ENCODE assay signal across 8 cellular contexts in the genomic region with DNA sequence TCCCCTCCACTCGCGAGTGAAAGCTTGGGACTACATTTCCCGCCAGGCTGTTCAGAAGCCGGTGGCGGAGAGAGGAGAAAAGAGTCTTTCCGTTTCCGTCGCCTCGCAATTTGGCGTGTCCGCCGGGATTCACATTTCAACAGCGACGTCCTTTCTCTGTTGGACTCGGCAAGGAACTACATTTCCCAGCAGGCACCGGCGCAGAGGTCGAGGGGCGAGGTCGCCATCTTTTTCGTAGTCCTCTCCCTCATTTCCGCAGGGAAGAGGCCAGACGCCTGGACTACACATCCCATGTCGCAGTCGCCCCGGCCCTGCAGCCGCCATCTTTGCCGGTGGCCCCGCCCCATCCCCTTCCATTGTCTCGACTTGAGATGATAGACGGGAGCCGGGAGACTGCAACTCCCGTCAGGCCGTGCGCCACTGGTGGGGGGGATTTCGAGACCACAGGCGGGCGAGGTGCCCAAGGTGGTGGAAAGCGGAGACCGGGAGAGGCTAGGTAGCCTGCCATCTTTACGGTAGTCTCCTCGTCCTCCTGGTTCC. TPM values are rescaled to one million over a fixed set of nuclear protein-coding genes. Genes with fewer than 3 reads are reported as not detected.
DNase-seq lines count a peak whose midpoint lies in the region; ATAC-seq, FAIRE-seq and TF ChIP-seq lines count a peak whose summit lies in the region.

No MANE protein-coding gene starts in this region.

- peak; percentile 95 for DNase-seq in GM13977 (ENCODE audit: low spot score)
- peak; percentile 92 to 95 for DNase-seq in NCI-H187 (lab: John Stamatoyannopoulos, UW)
- peak; percentile 100 for DNase-seq in T-helper 2 cell treated with Interferon-gamma antibody and Interleukin-4, amounts not matched to agents 5 μg/mL and 100 μg/mL, for 36 hours (ENCODE audit: low spot score)
- peak; percentile 100 for DNase-seq in ascending aorta (ENCODE audit: low spot score in 2 of 2)
- DNase-seq in right atrium auricular region (ENCODE audit: low spot score) = peak; percentile 100
- peak; percentile 100 for DNase-seq in psoas muscle
- DNase-seq in urothelium cell line (ENCODE audit: low spot score) = peak; percentile 91

- H3K27me3 ChIP-seq in ascending aorta = no peaks in the 10 kb centered on the region
- H3K27me3 ChIP-seq in right atrium auricular region = no peaks in the 10 kb centered on the region
- H3K27me3 ChIP-seq in psoas muscle (ENCODE audit: insufficient read depth in 3 of 3, low read length in 2 of 3) = no peaks in the 10 kb centered on the region

- in situ Hi-C loops in GM13977 (cut with MboI; ENCODE audit: low pct_unique_long_range_greater_than_20kb, low sequenced_read_pairs, unreplicated experiment) = no loop called here

- peak overlapping the region; percentile 98 for H3K27ac Mint-ChIP-seq in T-helper 2 cell treated with Interferon-gamma antibody and Interleukin-4, amounts not matched to agents 5 μg/mL and 100 μg/mL, for 36 hours

- H3K27ac ChIP-seq in ascending aorta (peak overlapping the region; percentile 95 to 97), right atrium auricular region (peak overlapping the region; percentile 94 to 96), psoas muscle (peak overlapping the region; percentile 86)

- H3K4me3 ChIP-seq in ascending aorta = peak overlapping the region; percentile 71 to 82
- peak overlapping the region; percentile 85 to 86 for H3K4me3 ChIP-seq in right atrium auricular region
- peak overlapping the region; percentile 81 for H3K4me3 ChIP-seq in psoas muscle

- peaks cover 25% of the 10 kb centered on the region for H3K4me1 Mint-ChIP-seq in T-helper 2 cell treated with Interferon-gamma antibody and Interleukin-4, amounts not matched to agents 5 μg/mL and 100 μg/mL, for 36 hours (ENCODE audit: low read depth)

- no peaks in the 10 kb centered on the region for H3K9me3 ChIP-seq in ascending aorta
- no peaks in the 10 kb centered on the region for H3K9me3 ChIP-seq in right atrium auricular region
- no peaks in the 10 kb centered on the region for H3K9me3 ChIP-seq in psoas muscle

- ATAC-seq in HG02943 (IDR thresholded peaks at IDR 0.05; ENCODE audit: low read depth, unreplicated experiment) (peak; percentile 71), psoas muscle (peak; percentile 83 to 88 (median 84))

- H3K36me3 ChIP-seq in ascending aorta (no peaks in the 10 kb centered on the region), right atrium auricular region (no peaks in the 10 kb centered on the region), psoas muscle (ENCODE audit: insufficient read depth in 1 of 2, low read depth in 1 of 2) (no peaks in the 10 kb centered on the region)

- no peaks in the 10 kb centered on the region for H3K27me3 Mint-ChIP-seq in T-helper 2 cell treated with Interferon-gamma antibody and Interleukin-4, amounts not matched to agents 5 μg/mL and 100 μg/mL, for 36 hours (ENCODE audit: low read depth)

- H3K36me3 Mint-ChIP-seq in T-helper 2 cell treated with Interferon-gamma antibody and Interleukin-4, amounts not matched to agents 5 μg/mL and 100 μg/mL, for 36 hours (ENCODE audit: low read depth) = peaks cover 4% of the 10 kb centered on the region

- no peaks in the 10 kb centered on the region for H3K9me3 Mint-ChIP-seq in T-helper 2 cell treated with Interferon-gamma antibody and Interleukin-4, amounts not matched to agents 5 μg/mL and 100 μg/mL, for 36 hours

- TF ChIP-seq CTCF in GM13977 (IDR thresholded peaks at IDR 0.05; ENCODE audit: extremely low read depth, insufficient read depth, missing control alignments) = no peak
- TF ChIP-seq CTCF in ascending aorta (IDR thresholded peaks at IDR 0.05) = no peak
- TF ChIP-seq CTCF in right atrium auricular region (IDR thresholded peaks at IDR 0.05) = no peak
- no peak for TF ChIP-seq CTCF in psoas muscle (IDR thresholded peaks at IDR 0.05)

- H3K4me3 Mint-ChIP-seq in T-helper 2 cell treated with Interferon-gamma antibody and Interleukin-4, amounts not matched to agents 5 μg/mL and 100 μg/mL, for 36 hours = peak overlapping the region; percentile 96

- intact Hi-C loops in ascending aorta (cut with DNase I) (loop anchor here (1.0 to 2.0 kb wide), 4 partner anchors 26 to 272 kb away; a partner anchor contains a TSS), psoas muscle (cut with DNase I) (no loop called here)

- H3K4me1 ChIP-seq in ascending aorta (peaks cover 3 to 4% of the 10 kb centered on the region in 2 donors), right atrium auricular region (peaks cover 0 to 31% of the 10 kb centered on the region in 2 donors), psoas muscle (peaks cover 7% of the 10 kb centered on the region)

- 0% methylated on average over 42 of the region's 42 CpGs for WGBS in psoas muscle, 3 donors

- FAIRE-seq in urothelium cell line (lab: Jason Lieb, UNC) = no peak

RNA-seq across cellular contexts. Expression of a gene that starts 0.9 kb away (rescaled TPM):
- total RNA-seq in ascending aorta (66.9 TPM), right atrium auricular region (1 to 10 TPM; 5.7 to 7.9 TPM), psoas muscle (1 to 10 TPM; 3.4 to 4.2 (median 4.1) TPM)
- 1 to 10 TPM; 2.8 to 5.4 (median 2.8) TPM for polyA plus RNA-seq in psoas muscle

RNA-seq across cellular contexts. Expression of a gene that starts 26.1 kb away (rescaled TPM):
- 0.21 TPM for total RNA-seq in ascending aorta
- total RNA-seq in right atrium auricular region = 1 to 10 TPM; 6.5 to 7.6 TPM
- total RNA-seq in psoas muscle = 10 to 100 TPM in 1 of 4 donors, 1 to 10 TPM in 3; 8.5 to 16.6 (median 9.4) TPM
- 1 to 10 TPM; 4.9 to 5.5 (median 5.2) TPM for polyA plus RNA-seq in psoas muscle

RNA-seq across cellular contexts. Expression of a gene that starts 26.4 kb away (rescaled TPM):
- total RNA-seq in ascending aorta = 39.0 TPM
- 10 to 100 TPM; 22.4 to 23.0 TPM for total RNA-seq in right atrium auricular region
- 1 to 10 TPM; 3.6 to 5.8 (median 5.5) TPM for total RNA-seq in psoas muscle
- 1 to 10 TPM; 3.5 to 6.0 (median 4.0) TPM for polyA plus RNA-seq in psoas muscle

RNA-seq across cellular contexts. Expression of a gene that starts 28.6 kb away (rescaled TPM):
- 46.2 TPM for total RNA-seq in ascending aorta
- 10 to 100 TPM; 21.1 to 35.1 TPM for total RNA-seq in right atrium auricular region
- 10 to 100 TPM; 13.9 to 18.1 (median 15.1) TPM for total RNA-seq in psoas muscle
- 10 to 100 TPM; 18.9 to 40.9 (median 30.2) TPM for polyA plus RNA-seq in psoas muscle

RNA-seq across cellular contexts. Expression of a gene that starts 35.1 kb away (rescaled TPM):
- total RNA-seq in ascending aorta (8.3 TPM), right atrium auricular region (1 to 10 TPM; 3.8 to 8.6 TPM), psoas muscle (10 to 100 TPM; 13.3 to 19.0 (median 16.2) TPM)
- polyA plus RNA-seq in psoas muscle = 10 to 100 TPM in 1 of 3 donors, 1 to 10 TPM in 2; 7.9 to 15.9 (median 9.4) TPM

Comparison
In these comparisons a context has a peak if more than half of its experiments do, and no peak if none do; other contexts are left out.
1. Peak in every context shown above with its lines: DNase-seq, ATAC-seq, H3K4me3 ChIP-seq and H3K27ac ChIP-seq.